24 cellular contexts compared by ENCODE assay signal in genomic region chr14:61610900-61611299, GRCh38.
"Had no signal": no experiment of that assay in that cellular context is flagged by ENCODE, and none has a peak within 500 bp of the region (broad histone marks: within the 10 kb centered on the region; RNA-seq: fewer than 3 reads in every experiment).

No MANE protein-coding gene starts in this region.

- H3K27me3 ChIP-seq: brain microvascular endothelial cell, colonic mucosa, heart left ventricle, sigmoid colon, tibial nerve had no signal

- H3K27ac Mint-ChIP-seq: activated naive CD4-positive, alpha-beta T cell treated with anti-CD3 and anti-CD28 coated beads for 36 hours; activated T-helper 17 cell treated with anti-CD3 and anti-CD28 coated beads, Interleukin-2, amount 50 U/mL, for 72 hours; endodermal cell had no signal

- ATAC-seq: activated T-helper 17 cell treated with anti-CD3 and anti-CD28 coated beads, Interleukin-2, amount 50 U/mL, for 72 hours; heart left ventricle; naive thymus-derived CD8-positive, alpha-beta T cell had no signal

- FAIRE-seq: TTC549 had no signal

- H3K36me3 ChIP-seq: brain microvascular endothelial cell, colonic mucosa, heart left ventricle, left ventricle myocardium inferior, sigmoid colon, tibial nerve had no signal

- H3K9me3 ChIP-seq: colonic mucosa, heart left ventricle, left ventricle myocardium inferior, sigmoid colon, tibial nerve had no signal

- H3K36me3 Mint-ChIP-seq: naive thymus-derived CD8-positive, alpha-beta T cell had no signal

- H3K4me3 Mint-ChIP-seq: activated naive CD4-positive, alpha-beta T cell treated with anti-CD3 and anti-CD28 coated beads for 36 hours; activated T-helper 17 cell treated with anti-CD3 and anti-CD28 coated beads, Interleukin-2, amount 50 U/mL, for 72 hours; endodermal cell; naive thymus-derived CD8-positive, alpha-beta T cell had no signal

- H3K27ac ChIP-seq: brain microvascular endothelial cell, colonic mucosa, epithelial cell of prostate, heart left ventricle, left ventricle myocardium inferior, tibial nerve had no signal

- H3K9me3 Mint-ChIP-seq: activated naive CD4-positive, alpha-beta T cell treated with anti-CD3 and anti-CD28 coated beads for 36 hours; activated T-helper 17 cell treated with anti-CD3 and anti-CD28 coated beads, Interleukin-2, amount 50 U/mL, for 72 hours; endodermal cell; naive thymus-derived CD8-positive, alpha-beta T cell had no signal

- H3K4me3 ChIP-seq: colonic mucosa, heart left ventricle, left ventricle myocardium inferior, sigmoid colon, tibial nerve had no signal

- H3K27me3 Mint-ChIP-seq: activated T-helper 17 cell treated with anti-CD3 and anti-CD28 coated beads, Interleukin-2, amount 50 U/mL, for 72 hours; naive thymus-derived CD8-positive, alpha-beta T cell had no signal

- DNase-seq: activated CD4-positive, alpha-beta T cell treated with anti-CD3 and anti-CD28 coated beads, Interleukin-2, amount 50 U/mL, for 48 hours; activated naive CD4-positive, alpha-beta T cell treated with anti-CD3 and anti-CD28 coated beads for 36 hours; activated T-cell treated with anti-CD3 and anti-CD28 coated beads for 4 hours; anterior cingulate cortex; brain microvascular endothelial cell; central memory CD4-positive, alpha-beta T cell; colonic mucosa; endodermal cell; foreskin melanocyte; heart left ventricle; kidney glomerular epithelial cell; left ventricle myocardium inferior; naive thymus-derived CD8-positive, alpha-beta T cell; sigmoid colon; stimulated activated CD4-positive, alpha-beta T cell treated with anti-CD3 and anti-CD28 coated beads, Interleukin-12 subunit alpha, Interleukin-12 subunit beta, amount 100 ng/mL, for 4 hours; stimulated activated CD4-positive, alpha-beta T cell treated with anti-CD3 and anti-CD28 coated beads, Interleukin-1b, Interleukin-23, amount 100 ng/mL, for 48 hours; stimulated activated CD8-positive, alpha-beta memory T cell treated with anti-CD3 and anti-CD28 coated beads, Interleukin-4, amount 100 ng/mL, for 48 hours; stimulated activated naive CD4-positive, alpha-beta T cell; substantia nigra; SW 1271 had no signal
